Comparison of ENCODE assay signal across 15 cellular contexts in genomic region chr6:45706319-45706718, GRCh38.
A peak's percentile ranks its signal among the peaks of the same experiment; 100 is the strongest.
DNase-seq lines count a peak whose midpoint lies in the region; ATAC-seq lines count a peak whose summit lies in the region.
"Had no signal": no experiment of that assay in that cellular context is flagged by ENCODE, and none has a peak within 500 bp of the region (broad histone marks: within the 10 kb centered on the region; RNA-seq: fewer than 3 reads in every experiment).

No MANE protein-coding gene starts in this region.

- H3K9me3 Mint-ChIP-seq in activated T-cell treated with anti-CD3 and anti-CD28 coated beads, Interleukin-2, amount 50 U/mL, for 72 hours: no peaks in the 10 kb centered on the region
- peaks cover 2% of the 10 kb centered on the region for H3K9me3 Mint-ChIP-seq in activated T-cell treated with anti-CD3 and anti-CD28 coated beads, Interleukin-2, amount 50 U/mL, for 24 hours
- H3K9me3 Mint-ChIP-seq: activated T-helper 1 cell treated with anti-CD3 and anti-CD28 coated beads, Interleukin-12 subunit alpha, Interleukin-12 subunit beta, Interleukin-2, Interleukin-4 antibody, amounts not matched to agents 30 ng/mL and 10 ng/mL and 1 ng/mL, durations not matched to agents 14 hours and 24 hours and 36 hours; nephron progenitor cell had no signal

- H3K27ac Mint-ChIP-seq in activated T-cell treated with anti-CD3 and anti-CD28 coated beads, Interleukin-2, amount 50 U/mL, for 72 hours: no peak overlapping the region
- no peak overlapping the region for H3K27ac Mint-ChIP-seq in activated T-cell treated with anti-CD3 and anti-CD28 coated beads, Interleukin-2, amount 50 U/mL, for 24 hours
- H3K27ac Mint-ChIP-seq: activated T-helper 1 cell treated with anti-CD3 and anti-CD28 coated beads, Interleukin-12 subunit alpha, Interleukin-12 subunit beta, Interleukin-2, Interleukin-4 antibody, amounts not matched to agents 30 ng/mL and 10 ng/mL and 1 ng/mL, durations not matched to agents 14 hours and 24 hours and 36 hours; nephron progenitor cell had no signal

- H3K36me3 Mint-ChIP-seq in activated T-cell treated with anti-CD3 and anti-CD28 coated beads, Interleukin-2, amount 50 U/mL, for 72 hours (ENCODE audit: insufficient read depth in 2 of 2): no peaks in the 10 kb centered on the region
- H3K36me3 Mint-ChIP-seq in activated T-cell treated with anti-CD3 and anti-CD28 coated beads, Interleukin-2, amount 50 U/mL, for 24 hours (ENCODE audit: low read depth): no peaks in the 10 kb centered on the region

- DNase-seq in activated T-cell treated with anti-CD3 and anti-CD28 coated beads, Interleukin-2, amount 50 U/mL, for 72 hours: peak; percentile 30 to 48
- DNase-seq in activated T-cell treated with anti-CD3 and anti-CD28 coated beads, Interleukin-2, amount 50 U/mL, for 24 hours: no peak
- DNase-seq in pons (ENCODE audit: low spot score) (peak; percentile 14), NCI-H187 treated with DMSO at 0.1 percent for 48 hours (lab: John Stamatoyannopoulos, UW) (no peak)
- no peak for DNase-seq in activated CD4-positive, CD25-positive, alpha-beta regulatory T cell treated with anti-CD3 and anti-CD28 coated beads, Interleukin-2, amount 50 U/mL, for 72 hours
- DNase-seq: amygdala; foreskin keratinocyte; NCI-H2029; NCI-H69; nephron progenitor cell; stimulated activated naive CD4-positive, alpha-beta T cell had no signal

- H3K27me3 Mint-ChIP-seq in activated T-cell treated with anti-CD3 and anti-CD28 coated beads, Interleukin-2, amount 50 U/mL, for 72 hours (ENCODE audit: low read depth): no peaks in the 10 kb centered on the region
- no peaks in the 10 kb centered on the region for H3K27me3 Mint-ChIP-seq in activated T-cell treated with anti-CD3 and anti-CD28 coated beads, Interleukin-2, amount 50 U/mL, for 24 hours

- no peak overlapping the region for H3K4me3 Mint-ChIP-seq in activated T-cell treated with anti-CD3 and anti-CD28 coated beads, Interleukin-2, amount 50 U/mL, for 72 hours
- no peak overlapping the region for H3K4me3 Mint-ChIP-seq in activated T-cell treated with anti-CD3 and anti-CD28 coated beads, Interleukin-2, amount 50 U/mL, for 24 hours
- H3K4me3 Mint-ChIP-seq: activated T-helper 1 cell treated with anti-CD3 and anti-CD28 coated beads, Interleukin-12 subunit alpha, Interleukin-12 subunit beta, Interleukin-2, Interleukin-4 antibody, amounts not matched to agents 30 ng/mL and 10 ng/mL and 1 ng/mL, durations not matched to agents 14 hours and 24 hours and 36 hours; nephron progenitor cell had no signal

- peaks cover 4% of the 10 kb centered on the region for H3K4me1 Mint-ChIP-seq in activated T-cell treated with anti-CD3 and anti-CD28 coated beads, Interleukin-2, amount 50 U/mL, for 72 hours (ENCODE audit: low read depth)
- peaks cover 8% of the 10 kb centered on the region for H3K4me1 Mint-ChIP-seq in activated T-cell treated with anti-CD3 and anti-CD28 coated beads, Interleukin-2, amount 50 U/mL, for 24 hours (ENCODE audit: low read depth)

- no peak for ATAC-seq in activated T-cell treated with anti-CD3 and anti-CD28 coated beads, Interleukin-2, amount 50 U/mL, for 72 hours (replicated peaks in 1 of 2)
- ATAC-seq in GM21515 (IDR thresholded peaks at IDR 0.05; ENCODE audit: unreplicated experiment): peak; percentile 50
- peak; percentile 38 for ATAC-seq in HG03066 (IDR thresholded peaks at IDR 0.05; ENCODE audit: low read depth, unreplicated experiment)
- no peak for ATAC-seq in activated CD4-positive, CD25-positive, alpha-beta regulatory T cell treated with anti-CD3 and anti-CD28 coated beads, Interleukin-2, amount 50 U/mL, for 24 hours
- ATAC-seq: foreskin keratinocyte had no signal

Comparison
In these comparisons a context has a peak if more than half of its experiments do, and no peak if none do; other contexts are left out.
1. DNase-seq: peak in activated T-cell treated with anti-CD3 and anti-CD28 coated beads, Interleukin-2, amount 50 U/mL, for 72 hours (2 of 2) and pons (single experiment); none in activated T-cell treated with anti-CD3 and anti-CD28 coated beads, Interleukin-2, amount 50 U/mL, for 24 hours (single experiment), activated CD4-positive, CD25-positive, alpha-beta regulatory T cell treated with anti-CD3 and anti-CD28 coated beads, Interleukin-2, amount 50 U/mL, for 72 hours (single experiment) and NCI-H187 treated with DMSO at 0.1 percent for 48 hours (single experiment).
2. ATAC-seq: peak in GM21515 (single experiment) and HG03066 (single experiment); none in activated T-cell treated with anti-CD3 and anti-CD28 coated beads, Interleukin-2, amount 50 U/mL, for 72 hours (0 of 2) and activated CD4-positive, CD25-positive, alpha-beta regulatory T cell treated with anti-CD3 and anti-CD28 coated beads, Interleukin-2, amount 50 U/mL, for 24 hours (0 of 2).